Comparison of ENCODE assay signal across 1 cellular context in the genomic region with DNA sequence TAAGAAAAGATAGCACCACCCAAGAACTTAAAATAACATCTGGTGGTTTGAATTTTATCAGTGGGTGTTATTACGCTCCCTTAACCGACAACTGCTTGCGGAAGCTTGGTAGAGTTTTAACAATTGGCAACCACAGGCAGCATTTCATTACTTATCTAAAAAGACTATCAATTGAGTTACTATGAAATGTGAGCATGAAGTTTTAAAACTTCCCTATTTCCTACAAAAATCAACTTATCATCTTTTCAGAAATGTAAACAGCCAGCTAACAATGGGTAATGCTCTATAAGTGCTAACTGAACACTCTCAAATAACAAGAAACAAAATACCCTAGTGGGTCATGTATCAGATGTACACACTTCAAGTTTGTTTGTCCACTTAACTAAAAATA.
TF ChIP-seq lines count a peak whose summit lies in the region.

No MANE protein-coding gene starts in this region.

TF ChIP-seq in K562, 482 proteins besides CTCF, POLR2A, EP300 and RAD21 (continued from another document and continues in another):
- TF ChIP-seq PKNOX1 (IDR thresholded peaks at IDR 0.05) (no peak), DIDO1 (tag; IDR thresholded peaks at IDR 0.05; ENCODE audit: low read depth) (no peak), CBFA2T3 (IDR thresholded peaks at IDR 0.05) (peak; percentile 59), GMEB1 (CRISPR knock-in tag; IDR thresholded peaks at IDR 0.05) (no peak), GATAD2B (IDR thresholded peaks at IDR 0.05; ENCODE audit: borderline replicate concordance) (peak; percentile 6; the same call in 1 of the 2 replicates), CBX2 (IDR thresholded peaks at IDR 0.05; ENCODE audit: insufficient read depth, low read length, poor library complexity, severe bottlenecking) (no peak), ETV6 (IDR thresholded peaks at IDR 0.05; ENCODE audit: borderline replicate concordance in 1 of 2, low read depth in 2 of 2, low read length in 1 of 2) (no peak), ETV6 (CRISPR knock-in tag; IDR thresholded peaks at IDR 0.05; ENCODE audit: borderline replicate concordance) (no peak), FOSL1 (tag; conservative IDR thresholded peaks at IDR 0.05) (0 out of 2 replicates have a peak, but pooled peaks have one; percentile 30), FOXM1 (IDR thresholded peaks at IDR 0.05; ENCODE audit: low read depth) (peak; percentile 90), FOXM1 (CRISPR knock-in tag; IDR thresholded peaks at IDR 0.05; ENCODE audit: low read depth) (no peak), SMARCC2 (IDR thresholded peaks at IDR 0.05; ENCODE audit: low read depth) (peak; percentile 65; the same call in 1 of the 2 replicates), CHD7 (IDR thresholded peaks at IDR 0.05; ENCODE audit: low read depth, low read length) (no peak), MEF2D (tag; conservative IDR thresholded peaks at IDR 0.05; ENCODE audit: low read depth) (peak; percentile 76; the same call in 1 of the 2 replicates), TBL1XR1 (IDR thresholded peaks at IDR 0.05; ENCODE audit: low read length in 2 of 2) (peak in 1 of 2 experiments; percentile 63; a peak in 1 of 4 replicates), EP400 (IDR thresholded peaks at IDR 0.05) (peak; percentile 29; the same call in 1 of the 2 replicates), NR4A1 (CRISPR knock-in tag; IDR thresholded peaks at IDR 0.05) (no peak), NR4A1 (tag; IDR thresholded peaks at IDR 0.05) (no peak), KHSRP (IDR thresholded peaks at IDR 0.05) (no peak), SMARCA4 (IDR thresholded peaks at IDR 0.05) (no peak; the same call in 1 of the 2 replicates), PPARD (CRISPR knock-in tag; IDR thresholded peaks at IDR 0.05) (no peak), TCF7L2 (IDR thresholded peaks at IDR 0.05; ENCODE audit: low read depth, low read length) (no peak), ETV1 (tag; conservative IDR thresholded peaks at IDR 0.05; ENCODE audit: low read depth) (0 out of 2 replicates have a peak, but pooled peaks have one; percentile 18), HDAC2 (IDR thresholded peaks at IDR 0.05) (0 out of 2 replicates have a peak, but pooled peaks have one; percentile 27), POLR2G (IDR thresholded peaks at IDR 0.05; ENCODE audit: low read depth, low read length) (no peak), HNRNPL (IDR thresholded peaks at IDR 0.05; ENCODE audit: low read depth, low read length) (no peak), MIER1 (IDR thresholded peaks at IDR 0.05; ENCODE audit: low read depth) (no peak), MEF2A (IDR thresholded peaks at IDR 0.05; ENCODE audit: control insufficient read depth, low read depth, low read length) (peak; percentile 60; the same call in 1 of the 2 replicates), VEZF1 (CRISPR knock-in tag; IDR thresholded peaks at IDR 0.05) (peak; percentile 35; the same call in 1 of the 2 replicates), ZNF609 (CRISPR knock-in tag; IDR thresholded peaks at IDR 0.05; ENCODE audit: borderline replicate concordance) (no peak), ZNF354B (CRISPR knock-in tag; IDR thresholded peaks at IDR 0.05) (no peak), TFAP4 (CRISPR knock-in tag; IDR thresholded peaks at IDR 0.05; ENCODE audit: borderline replicate concordance) (no peak), TEAD4 (IDR thresholded peaks at IDR 0.05; ENCODE audit: low read length) (peak; percentile 44; the same call in 1 of the 2 replicates), TEAD4 (CRISPR knock-in tag; IDR thresholded peaks at IDR 0.05; ENCODE audit: borderline replicate concordance) (no peak), RNF2 (IDR thresholded peaks at IDR 0.05) (0 out of 2 replicates have a peak, but pooled peaks have one; percentile 56)
- TF ChIP-seq, protein P1, sequence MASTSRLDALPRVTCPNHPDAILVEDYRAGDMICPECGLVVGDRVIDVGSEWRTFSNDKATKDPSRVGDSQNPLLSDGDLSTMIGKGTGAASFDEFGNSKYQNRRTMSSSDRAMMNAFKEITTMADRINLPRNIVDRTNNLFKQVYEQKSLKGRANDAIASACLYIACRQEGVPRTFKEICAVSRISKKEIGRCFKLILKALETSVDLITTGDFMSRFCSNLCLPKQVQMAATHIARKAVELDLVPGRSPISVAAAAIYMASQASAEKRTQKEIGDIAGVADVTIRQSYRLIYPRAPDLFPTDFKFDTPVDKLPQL (IDR thresholded peaks at IDR 0.05; ENCODE audit: extremely low read depth, insufficient read length), result no peak
